Comparison of ENCODE assay signal across 8 cellular contexts in genomic region chr12:43957732-43958131, GRCh38.
DNase-seq lines count a peak whose midpoint lies in the region; ATAC-seq, FAIRE-seq and TF ChIP-seq lines count a peak whose summit lies in the region.

No MANE protein-coding gene starts in this region.

- H3K27me3 Mint-ChIP-seq in naive thymus-derived CD4-positive, alpha-beta T cell = peaks cover 0 to 8% (median 0%) of the 10 kb centered on the region in 5 donors

- no peaks in the 10 kb centered on the region for H3K36me3 ChIP-seq in A673 (ENCODE audit: insufficient read depth, low read length, poor library complexity, severe bottlenecking)
- H3K36me3 ChIP-seq in SJCRH30 = no peaks in the 10 kb centered on the region
- no peaks in the 10 kb centered on the region for H3K36me3 ChIP-seq in naive thymus-derived CD4-positive, alpha-beta T cell (ENCODE audit: control insufficient read depth in 2 of 3, insufficient read depth in 3 of 3, low read length in 3 of 3)

- intact Hi-C loops in A673 (cut with micrococcal nuclease; ENCODE audit: unreplicated experiment) = loop anchor here (2.0 kb wide), 2 partner anchors 973 to 1165 kb away; no protein-coding TSS in a partner anchor
- intact Hi-C loops in naive thymus-derived CD4-positive, alpha-beta T cell (cut with micrococcal nuclease) = loop anchor here (1.0 to 5.0 kb wide), 3 partner anchors 974 to 990 kb away; no protein-coding TSS in a partner anchor

- BruUV-seq in A673 (replicated peaks; lab: Mats Ljungman, UMichigan) = no TSS peak

- H3K36me3 Mint-ChIP-seq in naive thymus-derived CD4-positive, alpha-beta T cell = peaks cover 0 to 9% (median under 1%) of the 10 kb centered on the region in 5 donors

- POLR2A ChIA-PET in A673 (lab: Charles Lee; ENCODE audit: low non-redundant PET) (no interaction called here), GM10248 (lab: Yijun Ruan, JAX) (no interaction called here)
- POLR2A ChIA-PET in naive thymus-derived CD4-positive, alpha-beta T cell (lab: Charles Lee) = no interaction called here

- H3K27me3 ChIP-seq in A673 (replicated peaks; ENCODE audit: insufficient read depth, low read depth, low read length, poor library complexity) (no peaks in the 10 kb centered on the region), SJCRH30 (no peaks in the 10 kb centered on the region)
- no peaks in the 10 kb centered on the region for H3K27me3 ChIP-seq in naive thymus-derived CD4-positive, alpha-beta T cell (ENCODE audit: control insufficient read depth in 2 of 2, insufficient read depth in 2 of 2, low read length in 2 of 2)

- peak; percentile 93 for DNase-seq in A673 (ENCODE audit: low spot score)
- DNase-seq in GM10248 (ENCODE audit: extremely low spot score) = peak; percentile 47
- DNase-seq in H54 (ENCODE audit: insufficient read length, low spot score) = peak; percentile 8
- peak; percentile 73 for DNase-seq in KBM-7
- peak; percentile 20 to 72 for DNase-seq in SJCRH30
- DNase-seq in erythroblast (lab: John Stamatoyannopoulos, UW) = peak; percentile 12 to 15
- peak in 5 of 9 donors; percentile 5 to 22 (median 13) for DNase-seq in naive thymus-derived CD4-positive, alpha-beta T cell
- no peak for DNase-seq in effector CD8-positive, alpha-beta T cell (lab: John Stamatoyannopoulos, UW)

- peak; percentile 68 for ATAC-seq in naive thymus-derived CD4-positive, alpha-beta T cell

- H3K4me1 ChIP-seq in A673 (ENCODE audit: insufficient read depth, low read length, poor library complexity, severe bottlenecking) (peaks cover 24% of the 10 kb centered on the region), SJCRH30 (no peaks in the 10 kb centered on the region)
- H3K4me1 ChIP-seq in naive thymus-derived CD4-positive, alpha-beta T cell (ENCODE audit: control insufficient read depth in 2 of 2, insufficient read depth in 2 of 2, low read length in 2 of 2) = no peaks in the 10 kb centered on the region

- in situ Hi-C loops in KBM-7 (cut with MboI; ENCODE audit: low pct_unique_long_range_greater_than_20kb, low sequenced_read_pairs) = no loop called here

- H3K9me3 Mint-ChIP-seq in naive thymus-derived CD4-positive, alpha-beta T cell = peaks cover 0 to 12% (median 0%) of the 10 kb centered on the region in 11 donors

- H3K4me1 Mint-ChIP-seq in naive thymus-derived CD4-positive, alpha-beta T cell = peaks cover 0 to 13% (median 5%) of the 10 kb centered on the region in 7 donors

- H3K4me3 ChIP-seq in A673 (ENCODE audit: low read depth, low read length, poor library complexity, severe bottlenecking) (no peak overlapping the region), SJCRH30 (no peak overlapping the region)
- no peak overlapping the region for H3K4me3 ChIP-seq in naive thymus-derived CD4-positive, alpha-beta T cell (ENCODE audit: low read length)

- no peak overlapping the region for H3K27ac Mint-ChIP-seq in naive thymus-derived CD4-positive, alpha-beta T cell

- peak overlapping the region; percentile 72 for H3K27ac ChIP-seq in A673 (ENCODE audit: low read depth, low read length, poor library complexity, severe bottlenecking)
- H3K27ac ChIP-seq in SJCRH30 = no peak overlapping the region
- no peak overlapping the region for H3K27ac ChIP-seq in naive thymus-derived CD4-positive, alpha-beta T cell (ENCODE audit: low read depth, low read length)

- CTCF ChIA-PET in A673 (lab: Charles Lee) (no interaction called here), GM10248 (lab: Yijun Ruan, JAX) (interaction anchor here (1.4 to 1.5 kb wide), 2 partner anchors 44 to 992 kb away, joined by 3 to 6 read pairs; no protein-coding TSS in a partner anchor)
- CTCF ChIA-PET in naive thymus-derived CD4-positive, alpha-beta T cell (lab: Charles Lee) = interaction anchor here (0.9 kb wide), 1 partner anchor 58 kb away, joined by 3 read pairs; no protein-coding TSS in a partner anchor

- H3K4me3 Mint-ChIP-seq in naive thymus-derived CD4-positive, alpha-beta T cell = no peak overlapping the region

- FAIRE-seq in H54 (lab: Jason Lieb, UNC) = peak; percentile 94

- H3K9me3 ChIP-seq in A673 (ENCODE audit: low read depth, low read length, poor library complexity, severe bottlenecking) (peaks cover 7% of the 10 kb centered on the region), SJCRH30 (replicated peaks) (no peaks in the 10 kb centered on the region)
- H3K9me3 ChIP-seq in naive thymus-derived CD4-positive, alpha-beta T cell (ENCODE audit: control insufficient read depth in 2 of 3, low read length in 3 of 3) = no peaks in the 10 kb centered on the region

- TF ChIP-seq POLR2A in H54 (IDR thresholded peaks at IDR 0.05; ENCODE audit: low read depth, low read length) (no peak), erythroblast (IDR thresholded peaks at IDR 0.05; ENCODE audit: low read length) (no peak)

- TF ChIP-seq CTCF in A673 (conservative IDR thresholded peaks at IDR 0.05; ENCODE audit: low read depth, low read length) (peak; percentile 71), GM10248 (IDR thresholded peaks at IDR 0.05; ENCODE audit: control extremely low read depth, extremely low read depth, low read depth, missing control alignments) (peak; percentile 55)
